11 cellular contexts compared by ENCODE assay signal in the genomic region with DNA sequence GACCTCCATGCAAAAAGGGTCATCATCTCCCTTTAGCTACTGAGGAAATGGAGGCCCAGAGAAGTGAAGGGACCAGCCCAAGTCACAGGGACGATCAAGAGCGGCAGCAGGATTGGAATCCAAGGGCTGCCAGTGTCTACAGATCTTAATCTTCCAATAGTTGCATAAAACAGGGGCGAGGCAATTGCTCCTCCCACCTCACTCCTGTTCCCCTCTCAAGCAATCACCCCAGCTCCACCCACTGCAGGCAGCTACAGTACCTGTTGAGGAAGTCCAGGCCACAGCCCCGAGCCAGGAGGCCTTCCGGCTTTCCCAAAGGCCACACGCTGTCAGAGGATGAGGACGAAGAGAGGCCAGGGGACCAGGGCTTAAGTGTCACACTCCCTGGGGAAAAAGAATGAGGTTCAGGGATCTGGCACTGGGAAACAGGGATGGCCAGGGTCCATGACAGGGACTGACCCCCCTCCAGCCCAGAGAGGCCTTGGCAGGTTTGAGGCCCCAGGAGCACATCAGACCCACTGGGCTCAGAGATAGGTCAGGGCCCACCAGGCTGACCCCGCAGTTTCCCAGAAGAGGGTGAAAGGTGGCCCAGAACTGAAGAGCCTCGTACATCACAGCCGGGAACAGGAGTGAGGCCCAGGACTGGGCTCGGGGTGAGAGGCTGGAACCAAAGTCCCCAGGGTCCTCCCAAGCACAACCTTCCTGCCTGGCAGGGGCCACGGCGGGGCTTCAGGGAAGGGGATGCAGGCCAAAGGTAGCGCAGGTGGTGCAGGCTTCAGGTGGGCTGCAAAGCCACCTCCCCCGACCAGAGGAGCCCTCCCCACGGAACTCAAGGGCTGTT. TPM values are rescaled to one million over a fixed set of nuclear protein-coding genes. Genes with fewer than 3 reads are reported as not detected.
A peak's percentile ranks its signal among the peaks of the same experiment; 100 is the strongest.
DNase-seq lines count a peak whose midpoint lies in the region; ATAC-seq and TF ChIP-seq lines count a peak whose summit lies in the region.
"Had no signal": no experiment of that assay in that cellular context is flagged by ENCODE, and none has a peak within 500 bp of the region (broad histone marks: within the 10 kb centered on the region; RNA-seq: fewer than 3 reads in every experiment).

No MANE protein-coding gene starts in this region.

- TF ChIP-seq CTCF in mucosa of descending colon (IDR thresholded peaks at IDR 0.05) (no peak), uterus (IDR thresholded peaks at IDR 0.05) (no peak)

- no peaks in the 10 kb centered on the region for H3K27me3 ChIP-seq in uterus

- H3K9me3 ChIP-seq in mucosa of descending colon (no peaks in the 10 kb centered on the region), uterus (no peaks in the 10 kb centered on the region)

- H3K27ac ChIP-seq in cingulate gyrus (ENCODE audit: low read depth, low read length) (peak overlapping the region; percentile 54), uterus (peak overlapping the region; percentile 40 to 49)

- ATAC-seq in Right ventricle myocardium superior (ENCODE audit: poor library complexity): peak; percentile 26
- ATAC-seq in Right ventricle myocardium inferior: no peak
- ATAC-seq in mucosa of descending colon: peak; percentile 80
- ATAC-seq in HG02884 (IDR thresholded peaks at IDR 0.05; ENCODE audit: unreplicated experiment): no peak
- no peak for ATAC-seq in GM21737 (IDR thresholded peaks at IDR 0.05; ENCODE audit: unreplicated experiment)
- ATAC-seq in HG02678 (IDR thresholded peaks at IDR 0.05; ENCODE audit: unreplicated experiment): no peak

- no peaks in the 10 kb centered on the region for H3K36me3 ChIP-seq in mucosa of descending colon (ENCODE audit: low read depth)
- H3K36me3 ChIP-seq in uterus: no peaks in the 10 kb centered on the region

- H3K4me3 ChIP-seq in mucosa of descending colon: no peak overlapping the region
- H3K4me3 ChIP-seq in uterus: no peak overlapping the region

- intact Hi-C loops in Right ventricle myocardium superior (cut with DNase I) (no loop called here), Right ventricle myocardium inferior (cut with DNase I) (no loop called here), mucosa of descending colon (cut with DNase I, micrococcal nuclease) (no loop called here), uterus (cut with DNase I; ENCODE audit: low total_unique reads) (no loop called here)

- no peak for TF ChIP-seq POLR2A in uterus (IDR thresholded peaks at IDR 0.05)

- H3K4me1 ChIP-seq in mucosa of descending colon (ENCODE audit: low read depth): peaks cover 59% of the 10 kb centered on the region
- H3K4me1 ChIP-seq in uterus: no peaks in the 10 kb centered on the region

- no peak for DNase-seq in Right ventricle myocardium superior
- DNase-seq in Right ventricle myocardium inferior (ENCODE audit: missing footprints): no peak
- DNase-seq in mucosa of descending colon: peak; percentile 90 to 95 (median 93)
- peak in 1 of 2 donors; percentile 44 for DNase-seq in uterus
- DNase-seq: activated naive CD4-positive, alpha-beta T cell; GOT3; NCI-H2227 treated with DMSO at 0.1 percent for 48 hours had no signal

RNA-seq across cellular contexts. Expression of a gene that starts 16.4 kb away (rescaled TPM):
- total RNA-seq in Right ventricle myocardium superior: 12.7 TPM
- 14.4 TPM for total RNA-seq in Right ventricle myocardium inferior
- 10 to 100 TPM; 11.3 to 16.1 (median 13.7) TPM for total RNA-seq in mucosa of descending colon
- total RNA-seq in uterus: 10 to 100 TPM in 3 of 4 donors, 1 to 10 TPM in 1; 7.6 to 71.2 (median 28.7) TPM

RNA-seq across cellular contexts. Expression of a gene that starts 16.7 kb away (rescaled TPM):
- total RNA-seq in Right ventricle myocardium superior (8.3 TPM), Right ventricle myocardium inferior (10.3 TPM), mucosa of descending colon (10 to 100 TPM; 43.3 to 74.1 (median 60.5) TPM), uterus (10 to 100 TPM in 2 of 4 donors, 1 to 10 TPM in 2; 4.6 to 23.4 (median 10.2) TPM)

RNA-seq across cellular contexts. Expression of a gene that starts 57.7 kb away (rescaled TPM):
- 15.4 TPM for total RNA-seq in Right ventricle myocardium superior
- 17.7 TPM for total RNA-seq in Right ventricle myocardium inferior
- 10 to 100 TPM; 31.5 to 52.0 (median 48.2) TPM for total RNA-seq in mucosa of descending colon
- 100 to 1,000 TPM in 1 of 4 donors, 10 to 100 TPM in 3; 10.6 to 101 (median 16.5) TPM for total RNA-seq in uterus

Comparison
In these comparisons a context has a peak if more than half of its experiments do, and no peak if none do; other contexts are left out.
1. ATAC-seq: peak in Right ventricle myocardium superior (single experiment) and mucosa of descending colon (single experiment); none in Right ventricle myocardium inferior (single experiment), HG02884 (single experiment), GM21737 (single experiment) and HG02678 (single experiment).
2. DNase-seq: peak in mucosa of descending colon (3 of 3); none in Right ventricle myocardium superior (single experiment) and Right ventricle myocardium inferior (single experiment).